In genomic region chr6:94454231-94454630, GRCh38 we compare ENCODE assay signal across 34 cellular contexts.
"Had no signal": no experiment of that assay in that cellular context is flagged by ENCODE, and none has a peak within 500 bp of the region (broad histone marks: within the 10 kb centered on the region; RNA-seq: fewer than 3 reads in every experiment).

No MANE protein-coding gene starts in this region.

- H3K27me3 ChIP-seq: adrenal gland, body of pancreas, brain microvascular endothelial cell, breast epithelium had no signal

- DNase-seq: activated B cell treated with CpG ODN at 0.5 μM for 24 hours; activated CD4-positive, alpha-beta memory T cell treated with anti-CD3 and anti-CD28 coated beads for 36 hours; activated CD4-positive, alpha-beta T cell treated with anti-CD3 and anti-CD28 coated beads for 4 hours; activated CD4-positive, alpha-beta T cell treated with anti-CD3 and anti-CD28 coated beads, Interleukin-2, amount 10 ng/mL, durations not matched to agents 24 days and 14 days; activated CD4-positive, alpha-beta T cell treated with anti-CD3 and anti-CD28 coated beads, Interleukin-2, amount 50 U/mL, for 1 hour; activated CD4-positive, alpha-beta T cell treated with anti-CD3 and anti-CD28 coated beads, Interleukin-2, amount 50 U/mL, for 4 hours; activated CD4-positive, CD25-positive, alpha-beta regulatory T cell treated with anti-CD3 and anti-CD28 coated beads, Interleukin-2, amount 50 U/mL, for 72 hours; activated CD8-positive, alpha-beta memory T cell treated with anti-CD3 and anti-CD28 coated beads, Interleukin-2, amount 50 U/mL, for 4 hours; activated CD8-positive, alpha-beta T cell treated with anti-CD3 and anti-CD28 coated beads for 36 hours; activated effector memory CD4-positive, alpha-beta T cell treated with anti-CD3 and anti-CD28 coated beads, Interleukin-2, amount 50 U/mL, for 16 hours; activated gamma-delta T cell treated with Interleukin-2 at 50 U/mL for 16 hours; activated naive CD4-positive, alpha-beta T cell; activated naive CD4-positive, alpha-beta T cell treated with anti-CD3 and anti-CD28 coated beads for 36 hours; activated naive CD4-positive, alpha-beta T cell treated with anti-CD3 and anti-CD28 coated beads, Interleukin-2, amount 50 U/mL, for 16 hours; activated naive CD8-positive, alpha-beta T cell treated with anti-CD3 and anti-CD28 coated beads for 36 hours; activated T-cell treated with anti-CD3 and anti-CD28 coated beads for 4 hours; activated T-cell treated with anti-CD3 and anti-CD28 coated beads, Interleukin-2, amount 50 U/mL, for 1 hour; activated T-cell treated with anti-CD3 and anti-CD28 coated beads, Interleukin-2, amount 50 U/mL, for 4 hours; activated T-cell treated with anti-CD3 and anti-CD28 coated beads, Interleukin-2, amount 50 U/mL, for 72 hours; adrenal gland; amniotic stem cell; aorta; body of pancreas; brain microvascular endothelial cell; central memory CD4-positive, alpha-beta T cell; T-helper 2 cell; T-helper 9 cell had no signal

- H3K36me3 ChIP-seq: adrenal gland, brain microvascular endothelial cell, breast epithelium had no signal

- H3K9me3 Mint-ChIP-seq: activated CD4-positive, alpha-beta T cell treated with anti-CD3 and anti-CD28 coated beads, Interleukin-2, amount 10 ng/mL, durations not matched to agents 24 days and 14 days; T-helper 1 cell treated with Interleukin-12 subunit alpha and Interleukin-12 subunit beta and Interleukin-4 antibody, amounts not matched to agents 30 μg/mL and 1 μg/mL, for 36 hours had no signal

- H3K4me3 ChIP-seq: adrenal gland, body of pancreas, breast epithelium had no signal

- H3K9me3 ChIP-seq: adrenal gland, body of pancreas, breast epithelium had no signal

- H3K27ac ChIP-seq: adrenal gland, body of pancreas, brain microvascular endothelial cell, breast epithelium, VCaP had no signal

- H3K4me1 Mint-ChIP-seq: activated B cell treated with CpG ODN at 0.5 μM for 24 hours; activated CD4-positive, alpha-beta T cell treated with anti-CD3 and anti-CD28 coated beads, Interleukin-2, amount 10 ng/mL, durations not matched to agents 24 days and 14 days; activated naive CD8-positive, alpha-beta T cell treated with anti-CD3 and anti-CD28 coated beads for 36 hours; activated T-helper 17 cell treated with anti-CD3 and anti-CD28 coated beads, Interleukin-2, amount 50 U/mL, for 72 hours had no signal

- ATAC-seq: activated CD8-positive, alpha-beta T cell treated with anti-CD3 and anti-CD28 coated beads for 36 hours; activated naive CD4-positive, alpha-beta T cell treated with anti-CD3 and anti-CD28 coated beads, Interleukin-2, amount 50 U/mL, for 72 hours; activated T-cell treated with anti-CD3 and anti-CD28 coated beads, Interleukin-2, amount 50 U/mL, for 4 hours; activated T-cell treated with anti-CD3 and anti-CD28 coated beads, Interleukin-2, amount 50 U/mL, for 72 hours; activated T-helper 17 cell treated with anti-CD3 and anti-CD28 coated beads, Interleukin-2, amount 50 U/mL, for 72 hours; body of pancreas had no signal

- H3K27me3 Mint-ChIP-seq: activated B cell treated with CpG ODN at 0.5 μM for 24 hours; activated CD4-positive, alpha-beta memory T cell treated with anti-CD3 and anti-CD28 coated beads for 36 hours; activated CD4-positive, alpha-beta T cell treated with anti-CD3 and anti-CD28 coated beads, Interleukin-2, amount 10 ng/mL, durations not matched to agents 24 days and 14 days; activated CD8-positive, alpha-beta T cell treated with anti-CD3 and anti-CD28 coated beads for 36 hours; activated naive CD8-positive, alpha-beta T cell treated with anti-CD3 and anti-CD28 coated beads for 36 hours; activated T-helper 17 cell treated with anti-CD3 and anti-CD28 coated beads, Interleukin-2, amount 50 U/mL, for 72 hours had no signal

- H3K4me3 Mint-ChIP-seq: activated B cell treated with CpG ODN at 0.5 μM for 24 hours; activated CD4-positive, alpha-beta memory T cell treated with anti-CD3 and anti-CD28 coated beads for 36 hours; activated CD4-positive, alpha-beta T cell treated with anti-CD3 and anti-CD28 coated beads, Interleukin-2, amount 10 ng/mL, durations not matched to agents 24 days and 14 days; activated CD8-positive, alpha-beta T cell treated with anti-CD3 and anti-CD28 coated beads for 36 hours; activated naive CD4-positive, alpha-beta T cell treated with anti-CD3 and anti-CD28 coated beads for 36 hours; activated naive CD8-positive, alpha-beta T cell treated with anti-CD3 and anti-CD28 coated beads for 36 hours; activated T-cell treated with anti-CD3 and anti-CD28 coated beads, Interleukin-2, amount 50 U/mL, for 4 hours; activated T-cell treated with anti-CD3 and anti-CD28 coated beads, Interleukin-2, amount 50 U/mL, for 72 hours; activated T-helper 1 cell treated with anti-CD3 and anti-CD28 coated beads, Interleukin-12 subunit alpha, Interleukin-12 subunit beta, Interleukin-2, Interleukin-4 antibody, amounts not matched to agents 30 ng/mL and 10 ng/mL and 1 ng/mL, durations not matched to agents 14 hours and 24 hours and 36 hours; activated T-helper 17 cell treated with anti-CD3 and anti-CD28 coated beads, Interleukin-2, amount 50 U/mL, for 72 hours; T-helper 1 cell treated with Interleukin-12 subunit alpha and Interleukin-12 subunit beta and Interleukin-4 antibody, amounts not matched to agents 30 μg/mL and 1 μg/mL, for 36 hours; T-helper 2 cell treated with Interferon-gamma antibody and Interleukin-4, amounts not matched to agents 5 μg/mL and 100 μg/mL, for 36 hours had no signal

- H3K27ac Mint-ChIP-seq: activated B cell treated with CpG ODN at 0.5 μM for 24 hours; activated CD4-positive, alpha-beta memory T cell treated with anti-CD3 and anti-CD28 coated beads for 36 hours; activated CD4-positive, alpha-beta T cell treated with anti-CD3 and anti-CD28 coated beads, Interleukin-2, amount 10 ng/mL, durations not matched to agents 24 days and 14 days; activated CD8-positive, alpha-beta T cell treated with anti-CD3 and anti-CD28 coated beads for 36 hours; activated naive CD4-positive, alpha-beta T cell treated with anti-CD3 and anti-CD28 coated beads for 36 hours; activated naive CD4-positive, alpha-beta T cell treated with anti-CD3 and anti-CD28 coated beads, Interleukin-2, amount 50 U/mL, for 72 hours; activated naive CD8-positive, alpha-beta T cell treated with anti-CD3 and anti-CD28 coated beads for 36 hours; activated T-cell treated with anti-CD3 and anti-CD28 coated beads, Interleukin-2, amount 50 U/mL, for 72 hours; activated T-helper 1 cell treated with anti-CD3 and anti-CD28 coated beads, Interleukin-12 subunit alpha, Interleukin-12 subunit beta, Interleukin-2, Interleukin-4 antibody, amounts not matched to agents 30 ng/mL and 10 ng/mL and 1 ng/mL, durations not matched to agents 14 hours and 24 hours and 36 hours; activated T-helper 17 cell treated with anti-CD3 and anti-CD28 coated beads, Interleukin-2, amount 50 U/mL, for 72 hours; T-helper 1 cell treated with Interleukin-12 subunit alpha and Interleukin-12 subunit beta and Interleukin-4 antibody, amounts not matched to agents 30 μg/mL and 1 μg/mL, for 36 hours; T-helper 2 cell treated with Interferon-gamma antibody and Interleukin-4, amounts not matched to agents 5 μg/mL and 100 μg/mL, for 36 hours had no signal

- H3K36me3 Mint-ChIP-seq: activated CD4-positive, alpha-beta memory T cell treated with anti-CD3 and anti-CD28 coated beads for 36 hours; activated naive CD4-positive, alpha-beta T cell treated with anti-CD3 and anti-CD28 coated beads, Interleukin-2, amount 50 U/mL, for 72 hours; activated naive CD8-positive, alpha-beta T cell treated with anti-CD3 and anti-CD28 coated beads for 36 hours had no signal

- H3K4me1 ChIP-seq: adrenal gland, body of pancreas, breast epithelium had no signal
